ENCODE assay signal across 1 cellular context in the genomic region with DNA sequence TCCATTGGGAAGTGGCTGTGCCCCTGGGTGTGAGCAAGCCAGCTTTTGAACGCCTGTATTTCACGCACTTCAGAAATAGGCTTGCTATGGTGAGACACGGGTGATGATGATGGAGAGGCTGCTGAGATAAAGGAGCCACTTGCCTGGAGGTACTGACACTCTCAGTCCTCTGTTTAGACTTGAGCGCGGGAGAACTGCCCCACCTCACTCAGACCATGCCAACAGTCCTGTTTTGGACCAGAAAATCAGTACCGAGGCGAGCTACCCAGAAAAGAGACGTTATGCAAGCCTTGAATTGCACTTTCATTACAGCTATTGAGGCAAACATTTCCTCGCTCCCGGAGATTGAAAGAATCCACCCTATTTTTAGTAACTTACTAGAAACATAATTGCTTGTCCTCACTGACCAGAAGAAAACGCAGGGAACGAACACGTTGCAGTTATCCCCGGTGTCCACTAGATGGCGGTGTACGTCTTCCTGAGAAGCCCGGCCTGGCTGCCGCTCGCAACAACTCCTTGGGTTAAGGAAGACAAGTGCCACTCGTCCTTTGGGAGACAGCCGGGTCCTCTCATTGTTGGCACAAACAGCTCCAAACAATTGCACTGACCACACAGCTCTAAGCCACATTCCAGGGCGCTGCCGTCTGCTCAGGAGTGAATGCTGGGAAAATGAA.
TF ChIP-seq lines count a peak whose summit lies in the region.

No MANE protein-coding gene starts in this region.

TF ChIP-seq in K562, 482 proteins besides CTCF, POLR2A, EP300 and RAD21 (continued from another document):
- TF ChIP-seq, protein P1, sequence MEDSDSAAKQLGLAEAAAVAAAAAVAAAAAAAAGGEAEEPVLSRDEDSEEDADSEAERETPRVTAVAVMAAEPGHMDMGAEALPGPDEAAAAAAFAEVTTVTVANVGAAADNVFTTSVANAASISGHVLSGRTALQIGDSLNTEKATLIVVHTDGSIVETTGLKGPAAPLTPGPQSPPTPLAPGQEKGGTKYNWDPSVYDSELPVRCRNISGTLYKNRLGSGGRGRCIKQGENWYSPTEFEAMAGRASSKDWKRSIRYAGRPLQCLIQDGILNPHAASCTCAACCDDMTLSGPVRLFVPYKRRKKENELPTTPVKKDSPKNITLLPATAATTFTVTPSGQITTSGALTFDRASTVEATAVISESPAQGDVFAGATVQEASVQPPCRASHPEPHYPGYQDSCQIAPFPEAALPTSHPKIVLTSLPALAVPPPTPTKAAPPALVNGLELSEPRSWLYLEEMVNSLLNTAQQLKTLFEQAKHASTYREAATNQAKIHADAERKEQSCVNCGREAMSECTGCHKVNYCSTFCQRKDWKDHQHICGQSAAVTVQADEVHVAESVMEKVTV (CRISPR knock-in tag; IDR thresholded peaks at IDR 0.05) = peak; percentile 37; the same call in 1 of the 2 replicates
- no peak for TF ChIP-seq NBN (IDR thresholded peaks at IDR 0.05; ENCODE audit: low read depth)
